ENCODE assay signal across 29 cellular contexts in the genomic region with DNA sequence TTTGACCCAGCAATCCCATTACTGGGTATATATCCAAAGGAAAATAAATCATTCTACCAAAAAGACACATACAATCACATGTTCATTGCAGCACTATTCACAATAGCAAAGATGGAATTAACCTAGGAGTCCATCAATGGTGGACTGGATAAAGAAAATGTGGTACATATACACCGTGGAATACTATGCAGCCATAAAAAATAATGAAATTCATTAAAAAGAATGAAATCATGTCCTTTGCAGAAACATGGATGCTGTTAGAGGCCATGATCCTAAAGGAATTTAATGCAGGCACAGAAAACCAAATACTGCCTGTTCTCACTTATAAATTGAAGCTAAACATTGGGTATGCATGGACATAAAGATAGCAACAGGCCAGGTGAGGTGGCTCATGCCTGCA.
"Had no signal": no experiment of that assay in that cellular context is flagged by ENCODE, and none has a peak within 500 bp of the region (broad histone marks: within the 10 kb centered on the region; RNA-seq: fewer than 3 reads in every experiment).

No MANE protein-coding gene starts in this region.

- H3K9me3 ChIP-seq: stomach, suprapubic skin, testis, thoracic aorta, thyroid gland, tibial artery, tibial nerve, transverse colon, upper lobe of left lung, upper lobe of right lung, uterus, vagina had no signal

- H3K27me3 ChIP-seq: stomach, suprapubic skin, testis, thyroid gland, tibial artery, tibial nerve, transverse colon, upper lobe of left lung, upper lobe of right lung, uterus, vagina had no signal

- H3K36me3 Mint-ChIP-seq: stimulated activated effector memory CD8-positive, alpha-beta T cell treated with anti-CD3 and anti-CD28 coated beads, Interleukin-12 subunit alpha, Interleukin-12 subunit beta, amount 100 ng/mL, for 72 hours; stimulated activated memory B cell treated with anti-CD40 and anti-IgM and Interleukin-4, amounts not matched to agents 10 μg/mL and 1 μg/mL and 100 μg/mL, for 72 hours; type B pancreatic cell had no signal

- H3K4me3 Mint-ChIP-seq: stimulated activated effector memory CD8-positive, alpha-beta T cell treated with anti-CD3 and anti-CD28 coated beads, Interleukin-12 subunit alpha, Interleukin-12 subunit beta, amount 100 ng/mL, for 72 hours; stimulated activated memory B cell treated with anti-CD40 and anti-IgM and Interleukin-4, amounts not matched to agents 10 μg/mL and 1 μg/mL and 100 μg/mL, for 72 hours; stimulated activated naive B cell treated with anti-CD40 and anti-IgM and Interleukin-4, amounts not matched to agents 10 μg/mL and 1 μg/mL and 100 μg/mL, for 72 hours; stimulated activated naive CD8-positive, alpha-beta T cell treated with anti-CD3 and anti-CD28 coated beads, Interleukin-15, amount 100 ng/mL, for 72 hours; stimulated activated naive CD8-positive, alpha-beta T cell treated with anti-CD3 and anti-CD28 coated beads, Interleukin-15, Interleukin-2, amounts not matched to agents 100 ng/mL and 50 ng/mL, for 24 hours; type B pancreatic cell had no signal

- H3K4me1 Mint-ChIP-seq: stimulated activated effector memory CD8-positive, alpha-beta T cell treated with anti-CD3 and anti-CD28 coated beads, Interleukin-12 subunit alpha, Interleukin-12 subunit beta, amount 100 ng/mL, for 72 hours; stimulated activated memory B cell treated with anti-CD40 and anti-IgM and Interleukin-4, amounts not matched to agents 10 μg/mL and 1 μg/mL and 100 μg/mL, for 72 hours; stimulated activated naive B cell treated with anti-CD40 and anti-IgM and Interleukin-4, amounts not matched to agents 10 μg/mL and 1 μg/mL and 100 μg/mL, for 72 hours; stimulated activated naive CD8-positive, alpha-beta T cell treated with anti-CD3 and anti-CD28 coated beads, Interleukin-15, amount 100 ng/mL, for 72 hours had no signal

- ATAC-seq: stimulated activated effector memory CD8-positive, alpha-beta T cell treated with anti-CD3 and anti-CD28 coated beads, Interleukin-12 subunit alpha, Interleukin-12 subunit beta, amount 100 ng/mL, for 72 hours; stimulated activated memory B cell treated with anti-CD40 and anti-IgM and Interleukin-4, amounts not matched to agents 10 μg/mL and 1 μg/mL and 100 μg/mL, for 72 hours; stimulated activated naive B cell treated with anti-CD40 and anti-IgM and Interleukin-4, amounts not matched to agents 10 μg/mL and 1 μg/mL and 100 μg/mL, for 72 hours; stimulated activated naive CD8-positive, alpha-beta T cell treated with anti-CD3 and anti-CD28 coated beads, Interleukin-15, amount 100 ng/mL, for 72 hours; stimulated activated naive CD8-positive, alpha-beta T cell treated with anti-CD3 and anti-CD28 coated beads, Interleukin-15, Interleukin-2, amounts not matched to agents 100 U/mL and 50 U/mL, for 24 hours; upper lobe of right lung had no signal

- H3K27ac Mint-ChIP-seq: stimulated activated effector memory CD8-positive, alpha-beta T cell treated with anti-CD3 and anti-CD28 coated beads, Interleukin-12 subunit alpha, Interleukin-12 subunit beta, amount 100 ng/mL, for 72 hours; stimulated activated memory B cell treated with anti-CD40 and anti-IgM and Interleukin-4, amounts not matched to agents 10 μg/mL and 1 μg/mL and 100 μg/mL, for 72 hours; stimulated activated naive B cell treated with anti-CD40 and anti-IgM and Interleukin-4, amounts not matched to agents 10 μg/mL and 1 μg/mL and 100 μg/mL, for 72 hours; stimulated activated naive CD8-positive, alpha-beta T cell treated with anti-CD3 and anti-CD28 coated beads, Interleukin-15, amount 100 ng/mL, for 72 hours; stimulated activated naive CD8-positive, alpha-beta T cell treated with anti-CD3 and anti-CD28 coated beads, Interleukin-15, Interleukin-2, amounts not matched to agents 100 ng/mL and 50 ng/mL, for 24 hours; type B pancreatic cell had no signal

- FAIRE-seq: urothelium cell line had no signal

- H3K9me3 Mint-ChIP-seq: stimulated activated effector memory CD8-positive, alpha-beta T cell treated with anti-CD3 and anti-CD28 coated beads, Interleukin-12 subunit alpha, Interleukin-12 subunit beta, amount 100 ng/mL, for 72 hours; stimulated activated memory B cell treated with anti-CD40 and anti-IgM and Interleukin-4, amounts not matched to agents 10 μg/mL and 1 μg/mL and 100 μg/mL, for 72 hours; stimulated activated naive CD8-positive, alpha-beta T cell treated with anti-CD3 and anti-CD28 coated beads, Interleukin-15, amount 100 ng/mL, for 72 hours; stimulated activated naive CD8-positive, alpha-beta T cell treated with anti-CD3 and anti-CD28 coated beads, Interleukin-15, Interleukin-2, amounts not matched to agents 100 ng/mL and 50 ng/mL, for 24 hours; type B pancreatic cell had no signal

- H3K4me3 ChIP-seq: stomach, suprapubic skin, testis, thoracic aorta, thyroid gland, tibial artery, tibial nerve, transverse colon, upper lobe of left lung, upper lobe of right lung, uterus, vagina had no signal

- DNase-seq: stimulated activated CD4-positive, alpha-beta T cell treated with anti-CD3 and anti-CD28 coated beads, Interleukin-2, amount 100 ng/mL, for 48 hours; stimulated activated CD4-positive, alpha-beta T cell treated with anti-CD3 and anti-CD28 coated beads, Interleukin-4, amount 100 ng/mL, for 1 hour; stimulated activated CD4-positive, alpha-beta T cell treated with anti-CD3 and anti-CD28 coated beads, Interleukin-4, amount 100 ng/mL, for 24 hours; stimulated activated CD4-positive, alpha-beta T cell treated with anti-CD3 and anti-CD28 coated beads, Interleukin-4, amount 100 ng/mL, for 4 hours; stimulated activated CD8-positive, alpha-beta memory T cell treated with anti-CD3 and anti-CD28 coated beads, Interleukin-4, amount 100 ng/mL, for 48 hours; stimulated activated naive B cell treated with anti-CD40 and anti-IgM and Interleukin-4, amounts not matched to agents 10 μg/mL and 1 μg/mL and 100 μg/mL, for 72 hours; stimulated activated naive CD4-positive, alpha-beta T cell; stimulated activated naive CD4-positive, alpha-beta T cell treated with Interleukin-2 at 50 U/mL for 16 hours; stimulated activated naive CD8-positive, alpha-beta T cell treated with anti-CD3 and anti-CD28 coated beads, Interleukin-15, amount 100 ng/mL, for 72 hours; stimulated activated naive CD8-positive, alpha-beta T cell treated with anti-CD3 and anti-CD28 coated beads, Interleukin-15, Interleukin-2, amounts not matched to agents 100 U/mL and 50 U/mL, for 24 hours; stomach; substantia nigra; testis; thyroid gland; tibial artery; transverse colon; trophoblast cell; upper lobe of left lung; upper lobe of right lung; uterus had no signal

- H3K36me3 ChIP-seq: stomach, suprapubic skin, thoracic aorta, thyroid gland, tibial artery, tibial nerve, transverse colon, upper lobe of left lung, upper lobe of right lung, uterus, vagina had no signal

- H3K27ac ChIP-seq: stomach, suprapubic skin, testis, thoracic aorta, thyroid gland, tibial artery, tibial nerve, transverse colon, upper lobe of left lung, upper lobe of right lung, uterus, vagina had no signal

- H3K4me1 ChIP-seq: stomach, suprapubic skin, testis, thyroid gland, tibial artery, tibial nerve, transverse colon, upper lobe of left lung, upper lobe of right lung, uterus, vagina had no signal
